In genomic region chr14:65303902-65304222, GRCh38 we compare ENCODE assay signal across 15 cellular contexts.
DNase-seq lines count a peak whose midpoint lies in the region; ATAC-seq, FAIRE-seq and TF ChIP-seq lines count a peak whose summit lies in the region.
"Had no signal": no experiment of that assay in that cellular context is flagged by ENCODE, and none has a peak within 500 bp of the region (broad histone marks: within the 10 kb centered on the region; RNA-seq: fewer than 3 reads in every experiment).

No MANE protein-coding gene starts in this region.

- H3K4me2 ChIP-seq in neural progenitor cell, result peak overlapping the region; percentile 71

- peaks cover 29% of the 10 kb centered on the region for H3F3A ChIP-seq in neural progenitor cell (ENCODE audit: low read depth)

- peak overlapping the region; percentile 92 for H3K27ac ChIP-seq in neural progenitor cell
- no peak overlapping the region for H3K27ac ChIP-seq in gastroesophageal sphincter

- no peaks in the 10 kb centered on the region for H3K79me2 ChIP-seq in neural progenitor cell (ENCODE audit: low read depth)

- H3K4me3 Mint-ChIP-seq in T-helper 1 cell treated with Interleukin-12 subunit alpha and Interleukin-12 subunit beta and Interleukin-4 antibody, amounts not matched to agents 30 μg/mL and 1 μg/mL, for 36 hours, result peak overlapping the region; percentile 51
- peak overlapping the region; percentile 68 for H3K4me3 Mint-ChIP-seq in activated T-helper 1 cell treated with anti-CD3 and anti-CD28 coated beads, Interleukin-12 subunit alpha, Interleukin-12 subunit beta, Interleukin-2, Interleukin-4 antibody, amounts not matched to agents 30 ng/mL and 10 ng/mL and 1 ng/mL, durations not matched to agents 14 hours and 24 hours and 36 hours
- no peak overlapping the region for H3K4me3 Mint-ChIP-seq in neural progenitor cell

- no peaks in the 10 kb centered on the region for H3K27me3 Mint-ChIP-seq in T-helper 1 cell treated with Interleukin-12 subunit alpha and Interleukin-12 subunit beta and Interleukin-4 antibody, amounts not matched to agents 30 μg/mL and 1 μg/mL, for 36 hours (ENCODE audit: low read depth)
- H3K27me3 Mint-ChIP-seq in activated T-helper 1 cell treated with anti-CD3 and anti-CD28 coated beads, Interleukin-12 subunit alpha, Interleukin-12 subunit beta, Interleukin-2, Interleukin-4 antibody, amounts not matched to agents 30 ng/mL and 10 ng/mL and 1 ng/mL, durations not matched to agents 14 hours and 24 hours and 36 hours (ENCODE audit: insufficient read depth), result no peaks in the 10 kb centered on the region
- H3K27me3 Mint-ChIP-seq in neural progenitor cell (ENCODE audit: insufficient read depth, low read depth), result no peaks in the 10 kb centered on the region

- no peaks in the 10 kb centered on the region for H3K36me3 ChIP-seq in neural progenitor cell
- no peaks in the 10 kb centered on the region for H3K36me3 ChIP-seq in gastroesophageal sphincter
- H3K36me3 ChIP-seq: heart right ventricle, MG63 had no signal

- TF ChIP-seq POLR2A in gastroesophageal sphincter (IDR thresholded peaks at IDR 0.05), result no peak

- H3K4me1 ChIP-seq in neural progenitor cell (peaks cover 26% of the 10 kb centered on the region), gastroesophageal sphincter (no peaks in the 10 kb centered on the region)

- TF ChIP-seq CTCF in neural progenitor cell (IDR thresholded peaks at IDR 0.05) (no peak), gastroesophageal sphincter (IDR thresholded peaks at IDR 0.05) (no peak)

- ATAC-seq in gastroesophageal sphincter, result no peak
- ATAC-seq: heart right ventricle, left ventricle myocardium superior had no signal

- H3K36me3 Mint-ChIP-seq in T-helper 1 cell treated with Interleukin-12 subunit alpha and Interleukin-12 subunit beta and Interleukin-4 antibody, amounts not matched to agents 30 μg/mL and 1 μg/mL, for 36 hours (ENCODE audit: low read depth), result peaks cover 11% of the 10 kb centered on the region
- peaks cover 16% of the 10 kb centered on the region for H3K36me3 Mint-ChIP-seq in activated T-helper 1 cell treated with anti-CD3 and anti-CD28 coated beads, Interleukin-12 subunit alpha, Interleukin-12 subunit beta, Interleukin-2, Interleukin-4 antibody, amounts not matched to agents 30 ng/mL and 10 ng/mL and 1 ng/mL, durations not matched to agents 14 hours and 24 hours and 36 hours (ENCODE audit: low read depth)
- no peaks in the 10 kb centered on the region for H3K36me3 Mint-ChIP-seq in neural progenitor cell

- peak; percentile 93 for FAIRE-seq in HTR-8/SVneo (lab: Jason Lieb, UNC)

- DNase-seq in T-helper 1 cell (no peak), HTR-8/SVneo (ENCODE audit: insufficient read length, low spot score) (no peak), neural progenitor cell (ENCODE audit: low spot score) (peak; percentile 37), iPS-NIHi7 (ENCODE audit: extremely low spot score) (no peak), CD1c-positive myeloid dendritic cell (ENCODE audit: extremely low spot score) (no peak)
- DNase-seq in activated T-helper 1 cell treated with anti-CD3 and anti-CD28 coated beads, Interleukin-12 subunit alpha, Interleukin-12 subunit beta, Interleukin-2, Interleukin-4 antibody, amounts not matched to agents 30 ng/mL and 10 ng/mL and 1 ng/mL, durations not matched to agents 14 hours and 24 hours and 36 hours (ENCODE audit: low spot score), result no peak
- DNase-seq: ACHN, heart right ventricle, left ventricle myocardium superior, MG63, NCI-H2227 treated with DMSO at 0.1 percent for 48 hours, occipital lobe, Right ventricle myocardium superior had no signal

- no peak for TF ChIP-seq EP300 in gastroesophageal sphincter (IDR thresholded peaks at IDR 0.05)

- intact Hi-C loops in activated T-helper 1 cell treated with anti-CD3 and anti-CD28 coated beads, Interleukin-12 subunit alpha, Interleukin-12 subunit beta, Interleukin-2, Interleukin-4 antibody, amounts not matched to agents 30 ng/mL and 10 ng/mL and 1 ng/mL, durations not matched to agents 14 hours and 24 hours and 36 hours (cut with micrococcal nuclease), result loop anchor here (1.0 to 5.0 kb wide), 12 partner anchors 10 to 333 kb away; partner anchors contain the start of gene FNTB

- H4K20me1 ChIP-seq in neural progenitor cell (ENCODE audit: low read depth), result no peaks in the 10 kb centered on the region

- H3K27me3 ChIP-seq in neural progenitor cell, result no peaks in the 10 kb centered on the region
- H3K27me3 ChIP-seq in gastroesophageal sphincter, result no peaks in the 10 kb centered on the region
- H3K27me3 ChIP-seq: heart right ventricle, MG63 had no signal

- H2AFZ ChIP-seq in neural progenitor cell (replicated peaks), result peak overlapping the region; percentile 76

- no peaks in the 10 kb centered on the region for H3K9me3 ChIP-seq in neural progenitor cell (ENCODE audit: low read depth)
- no peaks in the 10 kb centered on the region for H3K9me3 ChIP-seq in gastroesophageal sphincter
- H3K9me3 ChIP-seq: heart right ventricle, MG63 had no signal

- 54 to 59% methylated on average over 4 to 5 of the region's 6 CpGs for WGBS in gastroesophageal sphincter (ENCODE audit: low coverage in 1 of 2), 2 donors

- H3K9me3 Mint-ChIP-seq in T-helper 1 cell treated with Interleukin-12 subunit alpha and Interleukin-12 subunit beta and Interleukin-4 antibody, amounts not matched to agents 30 μg/mL and 1 μg/mL, for 36 hours, result no peaks in the 10 kb centered on the region
- H3K9me3 Mint-ChIP-seq in activated T-helper 1 cell treated with anti-CD3 and anti-CD28 coated beads, Interleukin-12 subunit alpha, Interleukin-12 subunit beta, Interleukin-2, Interleukin-4 antibody, amounts not matched to agents 30 ng/mL and 10 ng/mL and 1 ng/mL, durations not matched to agents 14 hours and 24 hours and 36 hours, result no peaks in the 10 kb centered on the region
- H3K9me3 Mint-ChIP-seq in neural progenitor cell, result no peaks in the 10 kb centered on the region

- peaks cover 62% of the 10 kb centered on the region for H3K4me1 Mint-ChIP-seq in T-helper 1 cell treated with Interleukin-12 subunit alpha and Interleukin-12 subunit beta and Interleukin-4 antibody, amounts not matched to agents 30 μg/mL and 1 μg/mL, for 36 hours (ENCODE audit: low read depth)
- peaks cover 82% of the 10 kb centered on the region for H3K4me1 Mint-ChIP-seq in activated T-helper 1 cell treated with anti-CD3 and anti-CD28 coated beads, Interleukin-12 subunit alpha, Interleukin-12 subunit beta, Interleukin-2, Interleukin-4 antibody, amounts not matched to agents 30 ng/mL and 10 ng/mL and 1 ng/mL, durations not matched to agents 14 hours and 24 hours and 36 hours (ENCODE audit: low read depth)
- peaks cover 7% of the 10 kb centered on the region for H3K4me1 Mint-ChIP-seq in neural progenitor cell

- H3K4me3 ChIP-seq in neural progenitor cell (peak overlapping the region; percentile 19), gastroesophageal sphincter (no peak overlapping the region)
- H3K4me3 ChIP-seq: heart right ventricle, MG63 had no signal

- peak overlapping the region; percentile 98 for H3K27ac Mint-ChIP-seq in T-helper 1 cell treated with Interleukin-12 subunit alpha and Interleukin-12 subunit beta and Interleukin-4 antibody, amounts not matched to agents 30 μg/mL and 1 μg/mL, for 36 hours
- peak overlapping the region; percentile 99 for H3K27ac Mint-ChIP-seq in activated T-helper 1 cell treated with anti-CD3 and anti-CD28 coated beads, Interleukin-12 subunit alpha, Interleukin-12 subunit beta, Interleukin-2, Interleukin-4 antibody, amounts not matched to agents 30 ng/mL and 10 ng/mL and 1 ng/mL, durations not matched to agents 14 hours and 24 hours and 36 hours
- H3K27ac Mint-ChIP-seq in neural progenitor cell, result no peak overlapping the region

- no peak overlapping the region for H3K9ac ChIP-seq in neural progenitor cell
